Comparison of ENCODE assay signal across 8 cellular contexts in genomic region chr17:72976971-72977767, GRCh38.
DNase-seq lines count a peak whose midpoint lies in the region; ATAC-seq, FAIRE-seq and TF ChIP-seq lines count a peak whose summit lies in the region.

No MANE protein-coding gene starts in this region.

- H3K4me3 ChIP-seq in endothelial cell of umbilical vein (replicated peaks in 1 of 3; ENCODE audit: insufficient read depth in 1 of 3, low read depth in 1 of 3, low read length in 3 of 3) (no peak overlapping the region), mucosa of stomach (ENCODE audit: low read length) (no peak overlapping the region)

- TF ChIP-seq CTCF in endothelial cell of umbilical vein (IDR thresholded peaks at IDR 0.05; ENCODE audit: extremely low read depth in 1 of 2, insufficient read depth in 1 of 2, low read depth in 1 of 2, low read length in 2 of 2): no peak
- TF ChIP-seq CTCF in D721Med (IDR thresholded peaks at IDR 0.05; ENCODE audit: insufficient read depth, missing control alignments): no peak

- H3K4me1 ChIP-seq in endothelial cell of umbilical vein (ENCODE audit: control insufficient read depth, extremely low read depth, insufficient read depth, low read length) (peaks cover 17% of the 10 kb centered on the region), mucosa of stomach (ENCODE audit: control insufficient read depth, insufficient read depth, low read length) (peaks cover 44% of the 10 kb centered on the region)

- no peak for TF ChIP-seq POLR2A in GM12892 (IDR thresholded peaks at IDR 0.05; ENCODE audit: low read depth, low read length)
- no peak for TF ChIP-seq POLR2A in endothelial cell of umbilical vein (IDR thresholded peaks at IDR 0.05; ENCODE audit: low read depth, low read length)

- POLR2A ChIA-PET in endothelial cell of umbilical vein (lab: Charles Lee): no interaction called here

- BruUV-seq in endothelial cell of umbilical vein (replicated peaks; lab: Mats Ljungman, UMichigan): no TSS peak

- ATAC-seq in GM21737 (IDR thresholded peaks at IDR 0.05; ENCODE audit: unreplicated experiment) (no peak), HG02623 (IDR thresholded peaks at IDR 0.05; ENCODE audit: unreplicated experiment) (no peak)

- no peak overlapping the region for H3K9ac ChIP-seq in endothelial cell of umbilical vein (replicated peaks; ENCODE audit: extremely low read depth, insufficient read depth, low read length)
- peak overlapping the region; percentile 25 for H3K9ac ChIP-seq in mucosa of stomach (ENCODE audit: low read length)

- intact Hi-C loops in endothelial cell of umbilical vein (cut with micrococcal nuclease): no loop called here

- no peaks in the 10 kb centered on the region for H3K9me3 ChIP-seq in endothelial cell of umbilical vein (replicated peaks; ENCODE audit: control insufficient read depth, insufficient read depth, low read length)
- no peaks in the 10 kb centered on the region for H3K9me3 ChIP-seq in mucosa of stomach (ENCODE audit: control insufficient read depth, low read length)

- peak overlapping the region; percentile 84 for H2AFZ ChIP-seq in endothelial cell of umbilical vein (ENCODE audit: low read depth, low read length)

- FAIRE-seq in GM12892 (lab: Jason Lieb, UNC) (no peak), endothelial cell of umbilical vein (lab: Jason Lieb, UNC) (peak; percentile 76), D721Med (lab: Jason Lieb, UNC) (no peak)

- no peaks in the 10 kb centered on the region for H3K9me1 ChIP-seq in endothelial cell of umbilical vein (replicated peaks; ENCODE audit: control insufficient read depth, extremely low read depth, insufficient read depth, low read length)

- dilution Hi-C loops in endothelial cell of umbilical vein (cut with MboI; ENCODE audit: extremely low pct_ligation_motif_present, low sequenced_read_pairs): no loop called here

- no peaks in the 10 kb centered on the region for H3K79me2 ChIP-seq in endothelial cell of umbilical vein (ENCODE audit: control insufficient read depth, insufficient read depth, low read length)

- H3K4me2 ChIP-seq in endothelial cell of umbilical vein (ENCODE audit: insufficient read depth, low read length): no peak overlapping the region

- peak overlapping the region; percentile 40 for H3K27ac ChIP-seq in endothelial cell of umbilical vein (ENCODE audit: insufficient read depth, low read depth, low read length)

- no peaks in the 10 kb centered on the region for H3K27me3 ChIP-seq in endothelial cell of umbilical vein (ENCODE audit: control insufficient read depth in 2 of 2, insufficient read depth in 2 of 2, low read length in 2 of 2)
- no peaks in the 10 kb centered on the region for H3K27me3 ChIP-seq in mucosa of stomach (ENCODE audit: control insufficient read depth, insufficient read depth, low read length)

- DNase-seq in GM12892 (ENCODE audit: insufficient read length) (peak; percentile 27), NCI-H226 (peak; percentile 87), endothelial cell of umbilical vein (ENCODE audit: low read depth, low spot score) (peak; percentile 80), D721Med (ENCODE audit: insufficient read length, low spot score) (no peak)
- no peak for DNase-seq in stimulated activated CD4-positive, alpha-beta T cell treated with anti-CD3 and anti-CD28 coated beads, Interleukin-4, amount 100 ng/mL, for 4 hours

- no peaks in the 10 kb centered on the region for H3K36me3 ChIP-seq in endothelial cell of umbilical vein (ENCODE audit: control insufficient read depth in 2 of 2, extremely low read depth in 1 of 2, insufficient read depth in 2 of 2, low read length in 2 of 2)
- H3K36me3 ChIP-seq in mucosa of stomach (ENCODE audit: control insufficient read depth, insufficient read depth, low read length): no peaks in the 10 kb centered on the region

- H4K20me1 ChIP-seq in endothelial cell of umbilical vein (replicated peaks; ENCODE audit: control insufficient read depth, extremely low read depth, insufficient read depth, low read length): no peaks in the 10 kb centered on the region

- CTCF ChIA-PET in endothelial cell of umbilical vein (lab: Charles Lee): interaction anchor here (0.9 to 5.2 kb wide), 2 partner anchors 8 to 75 kb away, joined by 4 to 36 read pairs; no protein-coding TSS in a partner anchor

TF ChIP-seq in endothelial cell of umbilical vein, 7 proteins besides CTCF, POLR2A, EP300 and RAD21:
- TF ChIP-seq FOS (IDR thresholded peaks at IDR 0.05; ENCODE audit: borderline replicate concordance, insufficient read depth, low read length) (peak; percentile 30), MAX (IDR thresholded peaks at IDR 0.05; ENCODE audit: insufficient read depth, insufficient read length) (peak; percentile 38), MYC (IDR thresholded peaks at IDR 0.05; ENCODE audit: low read depth, low read length) (no peak)

Comparison
In these comparisons a context has a peak if more than half of its experiments do, and no peak if none do; other contexts are left out.
1. DNase-seq: peak in GM12892 (single experiment), NCI-H226 (single experiment) and endothelial cell of umbilical vein (single experiment); none in D721Med (single experiment) and stimulated activated CD4-positive, alpha-beta T cell treated with anti-CD3 and anti-CD28 coated beads, Interleukin-4, amount 100 ng/mL, for 4 hours (0 of 2).